8 cellular contexts compared by ENCODE assay signal in genomic region chr6:158072083-158072721, GRCh38.
A peak's percentile ranks its signal among the peaks of the same experiment; 100 is the strongest.
DNase-seq lines count a peak whose midpoint lies in the region; ATAC-seq, FAIRE-seq and TF ChIP-seq lines count a peak whose summit lies in the region.

No MANE protein-coding gene starts in this region.

- no peak overlapping the region for H3K4me3 ChIP-seq in BE2C (ENCODE audit: low read depth, low read length)
- H3K4me3 ChIP-seq in bronchial epithelial cell (ENCODE audit: low read depth, low read length) = no peak overlapping the region
- H3K4me3 ChIP-seq in keratinocyte (ENCODE audit: control insufficient read depth in 2 of 3, extremely low read depth in 1 of 3, insufficient read depth in 2 of 3, low read depth in 1 of 3, low read length in 3 of 3) = no peak overlapping the region

- H4K20me1 ChIP-seq in keratinocyte (ENCODE audit: control insufficient read depth, extremely low read depth, insufficient read depth, low read length) = no peaks in the 10 kb centered on the region

- dilution Hi-C loops in keratinocyte (cut with MboI; ENCODE audit: extremely low pct_ligation_motif_present, low sequenced_read_pairs) = no loop called here

- H3K4me1 ChIP-seq in BE2C (peaks cover 3% of the 10 kb centered on the region), keratinocyte (ENCODE audit: control insufficient read depth, extremely low read depth, insufficient read depth, low read length) (peaks cover 29% of the 10 kb centered on the region)

- no peaks in the 10 kb centered on the region for H3K9me3 ChIP-seq in BE2C
- H3K9me3 ChIP-seq in keratinocyte (ENCODE audit: control insufficient read depth, low read depth, low read length) = no peaks in the 10 kb centered on the region

- H3K27me3 ChIP-seq in BE2C (no peaks in the 10 kb centered on the region), bronchial epithelial cell (ENCODE audit: control insufficient read depth, insufficient read depth, low read length) (no peaks in the 10 kb centered on the region), keratinocyte (ENCODE audit: control insufficient read depth, extremely low read depth, insufficient read depth, low read length) (no peaks in the 10 kb centered on the region)

- no peaks in the 10 kb centered on the region for H3K9me1 ChIP-seq in keratinocyte (ENCODE audit: control insufficient read depth, extremely low read depth, insufficient read depth, low read length)

- H3K9ac ChIP-seq in keratinocyte (ENCODE audit: control insufficient read depth, extremely low read depth, insufficient read depth, low read length) = no peak overlapping the region

- ATAC-seq in GM21723 (IDR thresholded peaks at IDR 0.05; ENCODE audit: unreplicated experiment) (peak; percentile 57), HG02981 (IDR thresholded peaks at IDR 0.05; ENCODE audit: unreplicated experiment) (no peak)

- FAIRE-seq in bronchial epithelial cell (lab: Jason Lieb, UNC) (peak; percentile 18), keratinocyte (lab: Jason Lieb, UNC) (peak; percentile 87)

- H3K4me2 ChIP-seq in keratinocyte (ENCODE audit: control insufficient read depth, extremely low read depth, insufficient read depth, low read depth, low read length) = no peak overlapping the region

- peak overlapping the region; percentile 9 for H2AFZ ChIP-seq in keratinocyte (ENCODE audit: control insufficient read depth, low read length)

- H3K36me3 ChIP-seq in BE2C (no peaks in the 10 kb centered on the region), bronchial epithelial cell (ENCODE audit: control insufficient read depth, insufficient read depth, low read length) (peaks cover 2% of the 10 kb centered on the region), keratinocyte (ENCODE audit: control insufficient read depth in 2 of 2, extremely low read depth in 1 of 2, insufficient read depth in 2 of 2, low read length in 2 of 2) (peaks cover 7 to 22% of the 10 kb centered on the region in 2 experiments)

- no peak overlapping the region for H3K27ac ChIP-seq in keratinocyte (ENCODE audit: control insufficient read depth, insufficient read depth, low read length)

- no peaks in the 10 kb centered on the region for H3K79me2 ChIP-seq in keratinocyte (ENCODE audit: control insufficient read depth, insufficient read depth, low read length)

- TF ChIP-seq CTCF in BE2C (IDR thresholded peaks at IDR 0.05; ENCODE audit: low read depth, low read length) (peak; percentile 91), bronchial epithelial cell (IDR thresholded peaks at IDR 0.05; ENCODE audit: insufficient read depth, low read length, severe bottlenecking) (peak; percentile 82), keratinocyte (optimal IDR thresholded peaks at IDR 0.05 in 1 of 3, IDR thresholded peaks at IDR 0.05 in 1 of 3, conservative IDR thresholded peaks at IDR 0.05 in 1 of 3; ENCODE audit: extremely low read depth in 1 of 3, insufficient read depth in 2 of 3, low read length in 3 of 3) (peak; percentile 83 to 92 (median 87))

- peak; percentile 79 for DNase-seq in BE2C
- DNase-seq in NCI-H2227 treated with DMSO at 0.1 percent for 48 hours (lab: John Stamatoyannopoulos, UW) = peak; percentile 28
- peak; percentile 38 for DNase-seq in activated CD4-positive, CD25-positive, alpha-beta regulatory T cell treated with anti-CD3 and anti-CD28 coated beads, Interleukin-2, amount 50 U/mL, for 16 hours (ENCODE audit: low read depth, low spot score)
- DNase-seq in bronchial epithelial cell (ENCODE audit: low read depth) = peak; percentile 49
- no peak for DNase-seq in keratinocyte (ENCODE audit: low read depth, low spot score)
- DNase-seq in stimulated activated CD4-positive, alpha-beta T cell treated with anti-CD3 and anti-CD28 coated beads, Interleukin-1b, Interleukin-23, amount 100 ng/mL, for 4 hours (ENCODE audit: low read depth in 2 of 2) = peak; percentile 58 to 65
